ENCODE assay signal across 30 cellular contexts in the genomic region with DNA sequence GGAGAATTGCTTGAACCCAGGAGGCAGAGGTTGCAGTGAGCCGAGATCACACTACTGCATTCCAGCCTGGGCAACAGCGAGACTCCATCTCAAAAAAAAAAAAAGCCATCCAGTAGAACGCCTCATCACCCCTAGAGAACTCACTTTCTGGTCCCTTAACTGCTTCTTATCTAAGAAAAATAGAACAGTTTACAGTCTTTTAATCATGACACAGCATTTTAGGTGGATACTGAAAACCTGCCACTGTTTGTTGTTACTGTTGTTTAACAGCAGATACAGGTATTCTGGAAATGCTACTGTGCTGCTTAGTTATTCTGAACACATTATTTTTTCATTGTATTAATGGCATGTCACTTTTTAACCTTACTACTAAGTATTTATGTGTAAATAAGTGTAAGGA.
"Had no signal": no experiment of that assay in that cellular context is flagged by ENCODE, and none has a peak within 500 bp of the region (broad histone marks: within the 10 kb centered on the region; RNA-seq: fewer than 3 reads in every experiment).

No MANE protein-coding gene starts in this region.

- H3K4me1 Mint-ChIP-seq: memory B cell; naive B cell; neural crest cell; stimulated activated naive B cell treated with anti-CD40 and anti-IgM and Interleukin-4, amounts not matched to agents 10 μg/mL and 1 μg/mL and 100 μg/mL, for 72 hours had no signal

- H3K27me3 ChIP-seq: gastrocnemius medialis, neutrophil, right atrium auricular region, transverse colon, upper lobe of right lung, vagina had no signal

- H3K4me3 Mint-ChIP-seq: effector memory CD8-positive, alpha-beta T cell; memory B cell; mesothelial cell of epicardium; naive B cell; natural killer cell treated with Interleukin-12 subunit alpha and Interleukin-12 subunit beta and Interleukin-15 and Interleukin-18, amount 100 ng/mL, for 72 hours; neural crest cell; stimulated activated naive B cell treated with anti-CD40 and anti-IgM and Interleukin-4, amounts not matched to agents 10 μg/mL and 1 μg/mL and 100 μg/mL, for 72 hours; stimulated activated naive CD8-positive, alpha-beta T cell treated with anti-CD3 and anti-CD28 coated beads, Interleukin-15, Interleukin-2, amounts not matched to agents 100 ng/mL and 50 ng/mL, for 24 hours had no signal

- FAIRE-seq: keratinocyte had no signal

- H3K4me3 ChIP-seq: coronary artery, gastrocnemius medialis, lung, mucosa of descending colon, prostate gland, right atrium auricular region, skin epidermis, thoracic aorta, transverse colon, upper lobe of right lung, vagina had no signal

- H3K36me3 Mint-ChIP-seq: memory B cell; naive B cell; natural killer cell treated with Interleukin-12 subunit alpha and Interleukin-12 subunit beta and Interleukin-15 and Interleukin-18, amount 100 ng/mL, for 72 hours; stimulated activated naive B cell treated with anti-CD40 and anti-IgM and Interleukin-4, amounts not matched to agents 10 μg/mL and 1 μg/mL and 100 μg/mL, for 72 hours had no signal

- H3K36me3 ChIP-seq: gastrocnemius medialis, neutrophil, prostate gland, right atrium auricular region, thoracic aorta, transverse colon, upper lobe of right lung, vagina had no signal

- H3K9me3 ChIP-seq: gastrocnemius medialis, mucosa of descending colon, neutrophil, prostate gland, right atrium auricular region, thoracic aorta, transverse colon, upper lobe of right lung, vagina had no signal

- H2AFZ ChIP-seq: parathyroid adenoma had no signal

- H3K27me3 Mint-ChIP-seq: effector memory CD8-positive, alpha-beta T cell; memory B cell; naive B cell; natural killer cell treated with Interleukin-12 subunit alpha and Interleukin-12 subunit beta and Interleukin-15 and Interleukin-18, amount 100 ng/mL, for 72 hours; stimulated activated naive B cell treated with anti-CD40 and anti-IgM and Interleukin-4, amounts not matched to agents 10 μg/mL and 1 μg/mL and 100 μg/mL, for 72 hours; stimulated activated naive CD8-positive, alpha-beta T cell treated with anti-CD3 and anti-CD28 coated beads, Interleukin-15, Interleukin-2, amounts not matched to agents 100 ng/mL and 50 ng/mL, for 24 hours had no signal

- H3K9ac ChIP-seq: parathyroid adenoma had no signal

- ATAC-seq: effector memory CD8-positive, alpha-beta T cell; esophagus mucosa; gastrocnemius medialis; left lobe of liver; mucosa of descending colon; natural killer cell treated with Interleukin-12 subunit alpha and Interleukin-12 subunit beta and Interleukin-15 and Interleukin-18, amount 100 ng/mL, for 72 hours; stimulated activated naive B cell treated with anti-CD40 and anti-IgM and Interleukin-4, amounts not matched to agents 10 μg/mL and 1 μg/mL and 100 μg/mL, for 72 hours; upper lobe of right lung had no signal

- DNase-seq: dermis blood vessel endothelial cell; effector memory CD8-positive, alpha-beta T cell; foreskin fibroblast; gastrocnemius medialis; head of caudate nucleus; mucosa of descending colon; naive B cell; stimulated activated CD4-positive, alpha-beta T cell treated with anti-CD3 and anti-CD28 coated beads, Interleukin-15, amount 100 ng/mL, for 24 hours; stimulated activated CD4-positive, alpha-beta T cell treated with anti-CD3 and anti-CD28 coated beads, Interleukin-2, amount 100 ng/mL, for 48 hours; stimulated activated naive B cell treated with anti-CD40 and anti-IgM and Interleukin-4, amounts not matched to agents 10 μg/mL and 1 μg/mL and 100 μg/mL, for 72 hours; transverse colon; upper lobe of right lung had no signal

- H3K27ac ChIP-seq: coronary artery, epithelial cell of prostate, gastrocnemius medialis, neutrophil, parathyroid adenoma, prostate gland, right atrium auricular region, skin epidermis, thoracic aorta, transverse colon, upper lobe of right lung, vagina had no signal

- H3K4me1 ChIP-seq: gastrocnemius medialis, parathyroid adenoma, prostate gland, right atrium auricular region, transverse colon, upper lobe of right lung, vagina had no signal

- H3K27ac Mint-ChIP-seq: effector memory CD8-positive, alpha-beta T cell; memory B cell; mesothelial cell of epicardium; naive B cell; natural killer cell treated with Interleukin-12 subunit alpha and Interleukin-12 subunit beta and Interleukin-15 and Interleukin-18, amount 100 ng/mL, for 72 hours; stimulated activated naive B cell treated with anti-CD40 and anti-IgM and Interleukin-4, amounts not matched to agents 10 μg/mL and 1 μg/mL and 100 μg/mL, for 72 hours; stimulated activated naive CD8-positive, alpha-beta T cell treated with anti-CD3 and anti-CD28 coated beads, Interleukin-15, Interleukin-2, amounts not matched to agents 100 ng/mL and 50 ng/mL, for 24 hours had no signal
